Comparison of ENCODE assay signal across 17 cellular contexts in genomic region chr22:23485490-23485889, GRCh38.
DNase-seq lines count a peak whose midpoint lies in the region; ATAC-seq and TF ChIP-seq lines count a peak whose summit lies in the region.
"Had no signal": no experiment of that assay in that cellular context is flagged by ENCODE, and none has a peak within 500 bp of the region (broad histone marks: within the 10 kb centered on the region; RNA-seq: fewer than 3 reads in every experiment).

No MANE protein-coding gene starts in this region.

- no peak overlapping the region for H3K27ac ChIP-seq in thoracic aorta
- H3K27ac ChIP-seq: 22Rv1, thyroid gland had no signal

- peak; percentile 55 for ATAC-seq in activated CD4-positive, alpha-beta T cell treated with anti-CD3 and anti-CD28 coated beads for 36 hours
- peak; percentile 78 for ATAC-seq in HG03439 (IDR thresholded peaks at IDR 0.05; ENCODE audit: unreplicated experiment)
- peak; percentile 59 for ATAC-seq in esophagus mucosa
- ATAC-seq in thoracic aorta (ENCODE audit: insufficient number of reproducible peaks, low FRiP score, low read depth): peak; percentile 100

- H3K9me3 ChIP-seq in thoracic aorta: no peaks in the 10 kb centered on the region
- H3K9me3 ChIP-seq: thyroid gland had no signal

- no peaks in the 10 kb centered on the region for H3K36me3 Mint-ChIP-seq in activated CD4-positive, alpha-beta T cell treated with anti-CD3 and anti-CD28 coated beads for 36 hours (ENCODE audit: low read depth)
- H3K36me3 Mint-ChIP-seq in activated CD4-positive, alpha-beta T cell treated with anti-CD3 and anti-CD28 coated beads, Interleukin-2, amount 10 ng/mL, durations not matched to agents 24 days and 14 days (ENCODE audit: low read depth): no peaks in the 10 kb centered on the region
- no peaks in the 10 kb centered on the region for H3K36me3 Mint-ChIP-seq in immature natural killer cell

- H3K9me3 Mint-ChIP-seq in activated CD4-positive, alpha-beta T cell treated with anti-CD3 and anti-CD28 coated beads for 36 hours (ENCODE audit: low read depth): no peaks in the 10 kb centered on the region
- no peaks in the 10 kb centered on the region for H3K9me3 Mint-ChIP-seq in activated CD4-positive, alpha-beta T cell treated with anti-CD3 and anti-CD28 coated beads, Interleukin-2, amount 10 ng/mL, durations not matched to agents 24 days and 14 days
- H3K9me3 Mint-ChIP-seq in immature natural killer cell: no peaks in the 10 kb centered on the region

- no peaks in the 10 kb centered on the region for H3K27me3 ChIP-seq in thoracic aorta (replicated peaks; ENCODE audit: insufficient read depth)
- H3K27me3 ChIP-seq: thyroid gland had no signal

- POLR2A ChIA-PET in activated CD4-positive, alpha-beta T cell treated with anti-CD3 and anti-CD28 coated beads for 36 hours (lab: Charles Lee): no interaction called here

- DNase-seq in activated CD4-positive, alpha-beta T cell treated with anti-CD3 and anti-CD28 coated beads for 36 hours: no peak
- no peak for DNase-seq in activated CD4-positive, alpha-beta T cell treated with anti-CD3 and anti-CD28 coated beads, Interleukin-2, amount 10 ng/mL, durations not matched to agents 24 days and 14 days
- DNase-seq in thoracic aorta (ENCODE audit: low spot score) (no peak), immature natural killer cell (no peak), SIG-M5 (lab: John Stamatoyannopoulos, UW) (no peak), NCI-H1417 (lab: John Stamatoyannopoulos, UW) (no peak)
- DNase-seq: activated effector memory CD4-positive, alpha-beta T cell treated with anti-CD3 and anti-CD28 coated beads, Interleukin-2, amount 50 U/mL, for 16 hours; amniotic stem cell; EL; Kasumi-1; NCI-H1092 treated with DMSO at 0.1 percent for 48 hours; NCI-H2081 treated with DMSO at 0.1 percent for 48 hours; thyroid gland had no signal

- H3K4me3 ChIP-seq in thoracic aorta: no peak overlapping the region
- H3K4me3 ChIP-seq: lung, thyroid gland had no signal

- H3K4me1 ChIP-seq in thoracic aorta (ENCODE audit: control insufficient read depth in 1 of 2, low read depth in 2 of 2): no peaks in the 10 kb centered on the region
- H3K4me1 ChIP-seq: thyroid gland had no signal

- no peak for TF ChIP-seq CTCF in thoracic aorta (IDR thresholded peaks at IDR 0.05)

- H3K27me3 Mint-ChIP-seq in activated CD4-positive, alpha-beta T cell treated with anti-CD3 and anti-CD28 coated beads for 36 hours: peaks cover 14% of the 10 kb centered on the region
- H3K27me3 Mint-ChIP-seq in activated CD4-positive, alpha-beta T cell treated with anti-CD3 and anti-CD28 coated beads, Interleukin-2, amount 10 ng/mL, durations not matched to agents 24 days and 14 days: peaks cover 36% of the 10 kb centered on the region
- H3K27me3 Mint-ChIP-seq in immature natural killer cell (ENCODE audit: low read depth in 3 of 3): peaks cover 5 to 6% (median 5%) of the 10 kb centered on the region in 3 donors

- H3K4me1 Mint-ChIP-seq in activated CD4-positive, alpha-beta T cell treated with anti-CD3 and anti-CD28 coated beads for 36 hours: peaks cover 4% of the 10 kb centered on the region
- H3K4me1 Mint-ChIP-seq in activated CD4-positive, alpha-beta T cell treated with anti-CD3 and anti-CD28 coated beads, Interleukin-2, amount 10 ng/mL, durations not matched to agents 24 days and 14 days: no peaks in the 10 kb centered on the region
- H3K4me1 Mint-ChIP-seq in immature natural killer cell: peaks cover 3 to 8% of the 10 kb centered on the region in 2 donors

- H3K27ac Mint-ChIP-seq in activated CD4-positive, alpha-beta T cell treated with anti-CD3 and anti-CD28 coated beads for 36 hours: no peak overlapping the region
- no peak overlapping the region for H3K27ac Mint-ChIP-seq in activated CD4-positive, alpha-beta T cell treated with anti-CD3 and anti-CD28 coated beads, Interleukin-2, amount 10 ng/mL, durations not matched to agents 24 days and 14 days
- no peak overlapping the region for H3K27ac Mint-ChIP-seq in immature natural killer cell

- intact Hi-C loops in activated CD4-positive, alpha-beta T cell treated with anti-CD3 and anti-CD28 coated beads for 36 hours (cut with DNase I, micrococcal nuclease): no loop called here
- intact Hi-C loops in activated CD4-positive, alpha-beta T cell treated with anti-CD3 and anti-CD28 coated beads, Interleukin-2, amount 10 ng/mL, durations not matched to agents 24 days and 14 days (cut with micrococcal nuclease): no loop called here

- no peaks in the 10 kb centered on the region for H3K36me3 ChIP-seq in thoracic aorta
- H3K36me3 ChIP-seq: thyroid gland had no signal

- no peak overlapping the region for H3K4me3 Mint-ChIP-seq in activated CD4-positive, alpha-beta T cell treated with anti-CD3 and anti-CD28 coated beads for 36 hours
- no peak overlapping the region for H3K4me3 Mint-ChIP-seq in activated CD4-positive, alpha-beta T cell treated with anti-CD3 and anti-CD28 coated beads, Interleukin-2, amount 10 ng/mL, durations not matched to agents 24 days and 14 days
- no peak overlapping the region for H3K4me3 Mint-ChIP-seq in immature natural killer cell

- CTCF ChIA-PET in activated CD4-positive, alpha-beta T cell treated with anti-CD3 and anti-CD28 coated beads for 36 hours (lab: Charles Lee): no interaction called here
